Comparison of ENCODE assay signal across 12 cellular contexts in the genomic region with DNA sequence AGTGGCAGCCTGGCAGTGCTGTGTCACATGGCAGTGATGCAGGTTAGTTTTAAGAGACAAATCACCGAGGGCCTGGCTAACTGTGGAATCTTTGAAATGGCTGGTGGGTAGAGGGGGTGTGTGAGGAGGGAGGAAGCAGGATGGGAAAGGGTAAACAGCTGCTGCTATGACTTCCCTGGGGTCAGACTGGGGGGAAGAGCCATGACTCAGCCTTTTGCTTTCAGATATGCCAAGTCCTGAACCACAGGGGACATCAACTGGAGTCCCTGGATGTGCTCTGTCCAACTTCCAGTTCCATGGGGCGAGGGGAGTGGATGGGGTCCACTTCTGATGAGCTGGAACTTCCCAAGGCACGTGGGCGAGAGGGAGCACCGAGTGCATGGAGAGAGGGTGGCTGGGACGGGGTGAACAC.
DNase-seq lines count a peak whose midpoint lies in the region; ATAC-seq, FAIRE-seq and TF ChIP-seq lines count a peak whose summit lies in the region.
"Had no signal": no experiment of that assay in that cellular context is flagged by ENCODE, and none has a peak within 500 bp of the region (broad histone marks: within the 10 kb centered on the region; RNA-seq: fewer than 3 reads in every experiment).

No MANE protein-coding gene starts in this region.

- H2BK20ac ChIP-seq in H9 (ENCODE audit: low read depth, low read length, poor library complexity, severe bottlenecking): no peak overlapping the region

- H3K4me1 ChIP-seq in H9 (ENCODE audit: insufficient read depth, low read length): peaks cover 9% of the 10 kb centered on the region; the same call in 1 of the 2 replicates
- peaks cover 2 to 3% of the 10 kb centered on the region in 2 experiments; a peak in 3 of 5 replicates for H3K4me1 ChIP-seq in K562 (replicated peaks in 1 of 2; ENCODE audit: control insufficient read depth in 2 of 2, insufficient read depth in 2 of 2, low read length in 2 of 2)
- H3K4me1 ChIP-seq in upper lobe of right lung: peaks cover 9% of the 10 kb centered on the region

- peaks cover 12% of the 10 kb centered on the region for H3K27me3 ChIP-seq in AG04450 (ENCODE audit: control insufficient read depth, insufficient read depth, low read length)
- no peaks in the 10 kb centered on the region for H3K27me3 ChIP-seq in H9 (ENCODE audit: insufficient read depth, low read length)
- peaks cover 30 to 54% of the 10 kb centered on the region in 2 experiments for H3K27me3 ChIP-seq in K562 (ENCODE audit: control insufficient read depth in 2 of 2, insufficient read depth in 2 of 2, low read length in 2 of 2)
- H3K27me3 ChIP-seq in upper lobe of right lung: no peaks in the 10 kb centered on the region

- H3K9me3 Mint-ChIP-seq in H9: no peaks in the 10 kb centered on the region
- H3K9me3 Mint-ChIP-seq: WTC11 had no signal

- peak overlapping the region; percentile 63 to 94 (median 80); a peak in 5 of 7 replicates for H3K27ac Mint-ChIP-seq in H9
- H3K27ac Mint-ChIP-seq: WTC11 had no signal

- peak overlapping the region in 1 of 2 experiments; percentile 5; a peak in 1 of 5 replicates for H3K4me3 Mint-ChIP-seq in H9
- H3K4me3 Mint-ChIP-seq: WTC11 had no signal

- H3K36me3 ChIP-seq in K562 (ENCODE audit: control insufficient read depth, insufficient read depth, low read length): no peaks in the 10 kb centered on the region
- no peaks in the 10 kb centered on the region for H3K36me3 ChIP-seq in upper lobe of right lung

- H2BK12ac ChIP-seq in H9 (ENCODE audit: insufficient read length, low read depth, low read length): peak overlapping the region; percentile 2

- no peak overlapping the region for H2AK5ac ChIP-seq in H9 (ENCODE audit: insufficient read length, low read length)

- H3K23me2 ChIP-seq in H9 (ENCODE audit: insufficient read length, low read depth, low read length, poor library complexity, severe bottlenecking): no peaks in the 10 kb centered on the region

- H3K23ac ChIP-seq in H9 (ENCODE audit: insufficient read length, low read depth, low read length): no peak overlapping the region

- H3K79me2 ChIP-seq in H9 (ENCODE audit: insufficient read depth, low read length) (no peaks in the 10 kb centered on the region), K562 (ENCODE audit: control insufficient read depth, insufficient read depth, low read length) (no peaks in the 10 kb centered on the region)

- CTCF ChIA-PET in AG04450 (lab: Charles Lee): no interaction called here
- CTCF ChIA-PET in K562 (lab: Yijun Ruan, JAX; ENCODE audit: low intra/inter-chr PET ratio): no interaction called here

- no peak overlapping the region for H3K9ac ChIP-seq in H9 (ENCODE audit: extremely low read depth, insufficient read length, low read length)
- H3K9ac ChIP-seq in K562 (ENCODE audit: insufficient read depth in 1 of 2, low read depth in 2 of 2, low read length in 2 of 2): no peak overlapping the region

- no peak for TF ChIP-seq RAD21 in K562 (CRISPR knock-in tag; conservative IDR thresholded peaks at IDR 0.05 in 1 of 2, IDR thresholded peaks at IDR 0.05 in 1 of 2)

- H4K5ac ChIP-seq in H9 (ENCODE audit: insufficient read length, low read depth, low read length): no peak overlapping the region

- no peak overlapping the region for H3T11ph ChIP-seq in H9 (ENCODE audit: low read length)

- no peaks in the 10 kb centered on the region for H3K79me1 ChIP-seq in H9 (ENCODE audit: insufficient read depth, low read depth, low read length, poor library complexity, severe bottlenecking)

- no peaks in the 10 kb centered on the region for H3K9me3 ChIP-seq in AG04450 (ENCODE audit: control insufficient read depth, insufficient read depth, low read length)
- H3K9me3 ChIP-seq in H9 (ENCODE audit: control insufficient read depth, low read depth, low read length): no peaks in the 10 kb centered on the region
- H3K9me3 ChIP-seq in K562 (replicated peaks; ENCODE audit: control insufficient read depth, insufficient read depth, low read depth, low read length): no peaks in the 10 kb centered on the region
- no peaks in the 10 kb centered on the region for H3K9me3 ChIP-seq in upper lobe of right lung

- BruUV-seq in K562 (replicated peaks; lab: Mats Ljungman, UMichigan): no TSS peak

- peaks cover 41 to 44% of the 10 kb centered on the region in 2 experiments for H3K4me1 Mint-ChIP-seq in H9

- no peak overlapping the region for H2BK120ac ChIP-seq in H9 (ENCODE audit: low read depth, low read length, poor library complexity, severe bottlenecking)

- H3K4me2 ChIP-seq in H9 (ENCODE audit: insufficient read depth, insufficient read length, low read length): no peak overlapping the region
- no peak overlapping the region for H3K4me2 ChIP-seq in K562 (ENCODE audit: insufficient read depth, low read length)

- ATAC-seq in K562 (peak; percentile 35; the same call in 1 of the 3 replicates), upper lobe of right lung (no peak), HG03280 (IDR thresholded peaks at IDR 0.05; ENCODE audit: unreplicated experiment) (no peak)
- ATAC-seq: WTC11 had no signal

- no peak overlapping the region for H2BK5ac ChIP-seq in H9 (ENCODE audit: insufficient read length, low read length)

- no peak overlapping the region for H3K18ac ChIP-seq in H9 (ENCODE audit: insufficient read length, low read depth, low read length)

- no CpG with 5 or more reads among the region's 6 CpGs for WGBS in H9 (ENCODE audit: extremely low coverage, insufficient read length, low lambda C conversion rate)
- WGBS in K562 (ENCODE audit: insufficient coverage, low coverage, missing lambda C conversion rate): 8% methylated on average over 6 of the region's 6 CpGs

- no peaks in the 10 kb centered on the region; the same call in 1 of the 2 replicates for H3K27me3 Mint-ChIP-seq in H9 (ENCODE audit: low read depth)

- TF ChIP-seq POLR2A in K562 (conservative IDR thresholded peaks at IDR 0.05): no peak

- intact Hi-C loops in K562 (cut with micrococcal nuclease) (no loop called here), upper lobe of right lung (cut with DNase I) (no loop called here)

- no peak overlapping the region for H4K91ac ChIP-seq in H9 (ENCODE audit: insufficient read length, low read depth, low read length)

- no peak overlapping the region for H2BK15ac ChIP-seq in H9 (ENCODE audit: low read depth, low read length)

- H4K20me1 ChIP-seq in H9 (ENCODE audit: control insufficient read depth, insufficient read depth, insufficient read length) (no peaks in the 10 kb centered on the region), K562 (replicated peaks; ENCODE audit: control insufficient read depth, insufficient read depth, low read length) (no peaks in the 10 kb centered on the region)

- H3K14ac ChIP-seq in H9 (ENCODE audit: insufficient read depth, low read length): peak overlapping the region; percentile 31; the same call in 1 of the 2 replicates

- H3K27ac ChIP-seq in AG04450 (ENCODE audit: low read depth, low read length): peak overlapping the region; percentile 31
- no peak overlapping the region for H3K27ac ChIP-seq in H9 (ENCODE audit: insufficient read length, low read depth, low read length)
- no peak overlapping the region for H3K27ac ChIP-seq in K562 (ENCODE audit: extremely low read depth, low read depth, low read length)
- no peak overlapping the region for H3K27ac ChIP-seq in upper lobe of right lung

- no peak overlapping the region for H3K56ac ChIP-seq in H9 (ENCODE audit: insufficient read length, low read depth, low read length)

- H4K8ac ChIP-seq in H9 (replicated peaks; ENCODE audit: insufficient read length, low read depth, low read length): no peak overlapping the region

- H3K36me3 Mint-ChIP-seq in H9 (ENCODE audit: insufficient read depth in 1 of 3, low read depth in 3 of 3): no peaks in the 10 kb centered on the region
- H3K36me3 Mint-ChIP-seq: WTC11 had no signal

- TF ChIP-seq CTCF in AG04450 (IDR thresholded peaks at IDR 0.05; ENCODE audit: low read depth, low read length): no peak
- no peak for TF ChIP-seq CTCF in H9 (conservative IDR thresholded peaks at IDR 0.05)
- no peak for TF ChIP-seq CTCF in K562 (IDR thresholded peaks at IDR 0.05 in 2 of 3, conservative IDR thresholded peaks at IDR 0.05 in 1 of 3; ENCODE audit: insufficient read depth in 2 of 3, low read depth in 1 of 3, low read length in 3 of 3)
- TF ChIP-seq CTCF in upper lobe of right lung (IDR thresholded peaks at IDR 0.05): no peak

- DNase-seq in AG04450 (ENCODE audit: low read depth, low spot score) (no peak), H9 (no peak), K562 (ENCODE audit: extremely low read depth in 1 of 4, low spot score in 3 of 4) (peak in 3 of 4 experiments; percentile 23 to 44 (median 25)), lung microvascular endothelial cell (ENCODE audit: low read depth in 2 of 2) (peak; percentile 82 to 85), upper lobe of right lung (no peak), GM19240 (ENCODE audit: insufficient read length, low spot score) (no peak)
- DNase-seq in activated CD4-positive, alpha-beta T cell treated with anti-CD3 and anti-CD28 coated beads, Interleukin-2, amount 50 U/mL, for 48 hours: no peak
- DNase-seq: anterior cingulate cortex; DMS153; stimulated activated CD4-positive, alpha-beta T cell treated with anti-CD3 and anti-CD28 coated beads, Interleukin-4, amount 100 ng/mL, for 1 hour had no signal

- H2AFZ ChIP-seq in H9 (ENCODE audit: low read length) (no peak overlapping the region), K562 (ENCODE audit: low read depth, low read length) (no peak overlapping the region)

- POLR2A ChIA-PET in AG04450 (lab: Yijun Ruan, JAX) (no interaction called here), K562 (lab: Yijun Ruan, JAX) (interaction anchor here (0.5 kb wide), 1 partner anchor 193 kb away, joined by 3 read pairs; no protein-coding TSS in a partner anchor)

- no peak for TF ChIP-seq EP300 in K562 (IDR thresholded peaks at IDR 0.05; ENCODE audit: low read length)

- in situ Hi-C loops in K562 (cut with MboI): no loop called here

- H3K4ac ChIP-seq in H9 (ENCODE audit: low read depth, low read length): no peak overlapping the region

- no peak overlapping the region for H3K4me3 ChIP-seq in AG04450 (ENCODE audit: low read depth, low read length)
- no peak overlapping the region for H3K4me3 ChIP-seq in K562
- H3K4me3 ChIP-seq in upper lobe of right lung: no peak overlapping the region

- FAIRE-seq in K562 (lab: Jason Lieb, UNC): no peak

- H3K9me1 ChIP-seq in K562 (ENCODE audit: control insufficient read depth, insufficient read depth, low read length): no peaks in the 10 kb centered on the region

TF ChIP-seq in K562, 482 proteins besides CTCF, POLR2A, EP300 and RAD21 (continues in another document):
- TF ChIP-seq MAFF (IDR thresholded peaks at IDR 0.05; ENCODE audit: low read length) (peak; percentile 49; the same call in 1 of the 2 replicates), NFXL1 (CRISPR knock-in tag; IDR thresholded peaks at IDR 0.05) (no peak), RBM34 (IDR thresholded peaks at IDR 0.05; ENCODE audit: borderline replicate concordance, insufficient read depth, low read length) (no peak), NFE2 (IDR thresholded peaks at IDR 0.05; ENCODE audit: low read depth) (peak; percentile 85), ARID1B (IDR thresholded peaks at IDR 0.05) (peak; percentile 37; the same call in 1 of the 2 replicates), ZNF263 (CRISPR knock-in tag; IDR thresholded peaks at IDR 0.05; ENCODE audit: borderline replicate concordance) (peak; percentile 85), ZNF23 (CRISPR knock-in tag; IDR thresholded peaks at IDR 0.05) (no peak), ZNF785 (CRISPR knock-in tag; IDR thresholded peaks at IDR 0.05) (no peak), C11orf30 (IDR thresholded peaks at IDR 0.05; ENCODE audit: low read depth) (peak; percentile 72)

Comparison
In these comparisons a context has a peak if more than half of its experiments do, and no peak if none do; other contexts are left out.
1. DNase-seq: peak in K562 (3 of 4) and lung microvascular endothelial cell (2 of 2); none in AG04450 (single experiment), H9 (single experiment), upper lobe of right lung (single experiment), activated CD4-positive, alpha-beta T cell treated with anti-CD3 and anti-CD28 coated beads, Interleukin-2, amount 50 U/mL, for 48 hours (0 of 2) and GM19240 (single experiment).